1 cellular context compared by ENCODE assay signal in the genomic region with DNA sequence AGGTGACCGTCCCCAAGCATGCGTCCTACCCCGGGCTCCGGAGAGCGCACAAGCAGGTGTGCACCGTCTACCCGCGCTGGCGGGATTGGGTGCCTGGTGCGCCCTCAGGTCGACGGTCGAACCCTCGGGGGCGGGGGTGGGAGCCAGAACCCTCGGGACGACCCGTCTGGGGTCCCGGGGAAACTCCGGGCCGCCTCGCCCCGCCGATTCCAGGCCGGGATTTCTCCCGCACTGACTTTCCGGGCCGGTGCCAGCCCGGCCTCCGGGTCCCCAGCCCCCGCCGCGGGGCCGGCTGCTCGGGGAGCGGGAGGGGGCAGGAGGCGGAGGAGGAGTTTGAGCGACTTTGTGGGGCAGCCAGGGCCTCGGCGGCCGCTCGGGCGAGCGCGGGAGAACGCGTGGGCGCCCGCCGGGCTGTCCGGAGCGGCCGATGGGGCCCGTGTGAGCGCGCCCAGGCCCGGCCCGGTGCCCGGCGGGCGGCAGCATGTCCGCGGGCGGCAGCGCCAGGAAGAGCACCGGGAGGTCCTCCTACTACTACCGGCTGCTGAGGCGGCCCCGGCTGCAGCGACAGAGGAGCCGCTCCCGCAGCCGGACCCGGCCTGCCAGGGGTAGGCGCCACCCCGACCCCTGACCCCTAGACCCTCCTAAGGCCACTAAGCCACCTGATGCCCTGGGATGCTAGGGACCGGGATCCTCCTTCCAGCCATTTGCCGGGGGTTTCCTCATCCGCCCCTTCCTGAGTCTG.
TF ChIP-seq lines count a peak whose summit lies in the region.

Gene DAB2IP, plus strand, starts transcription at position 340 of the 742 bp plus-strand sequence. Its CDS starts 142 bp downstream, at position 482.

TF ChIP-seq in GM23338, 12 proteins besides CTCF, POLR2A, EP300 and RAD21 (continued from another document):
- no peak for TF ChIP-seq REST (IDR thresholded peaks at IDR 0.05; ENCODE audit: unreplicated experiment)
- no peak for TF ChIP-seq ETS1 (IDR thresholded peaks at IDR 0.05)
